ENCODE assay signal across 20 cellular contexts in genomic region chr1:224481601-224482000, GRCh38. TPM values are rescaled to one million over a fixed set of nuclear protein-coding genes. Genes with fewer than 3 reads are reported as not detected.
A peak's percentile ranks its signal among the peaks of the same experiment; 100 is the strongest.
DNase-seq lines count a peak whose midpoint lies in the region; ATAC-seq and TF ChIP-seq lines count a peak whose summit lies in the region.
"Had no signal": no experiment of that assay in that cellular context is flagged by ENCODE, and none has a peak within 500 bp of the region (broad histone marks: within the 10 kb centered on the region; RNA-seq: fewer than 3 reads in every experiment).

No MANE protein-coding gene starts in this region.

- no peaks in the 10 kb centered on the region for H3K36me3 ChIP-seq in breast epithelium
- H3K36me3 ChIP-seq in esophagus squamous epithelium = no peaks in the 10 kb centered on the region
- H3K36me3 ChIP-seq: BLaER1, HAP-1 had no signal

- H3K4me1 Mint-ChIP-seq in MCF 10A (ENCODE audit: insufficient read depth, unreplicated experiment) = peaks cover 34% of the 10 kb centered on the region
- H3K4me1 Mint-ChIP-seq in stimulated activated effector memory CD8-positive, alpha-beta T cell treated with anti-CD3 and anti-CD28 coated beads, Interleukin-12 subunit alpha, Interleukin-12 subunit beta, amount 100 ng/mL, for 72 hours = no peaks in the 10 kb centered on the region
- peaks cover 3% of the 10 kb centered on the region for H3K4me1 Mint-ChIP-seq in activated CD4-positive, alpha-beta T cell treated with anti-CD3 and anti-CD28 coated beads, Interleukin-2, amount 10 ng/mL, durations not matched to agents 24 days and 14 days
- H3K4me1 Mint-ChIP-seq: B cell; CD4-positive, CD25-positive, alpha-beta regulatory T cell had no signal

- POLR2A ChIA-PET in MCF 10A (lab: Yijun Ruan, JAX) = interaction anchor here (0.7 to 9.8 kb wide), 7 partner anchors 10 to 152 kb away, joined by 3 to 130 read pairs (median 7); no protein-coding TSS in a partner anchor

- H3K4me1 ChIP-seq in breast epithelium (no peaks in the 10 kb centered on the region), esophagus squamous epithelium (peaks cover 0 to 32% (median 12%) of the 10 kb centered on the region in 3 donors)
- H3K4me1 ChIP-seq: BLaER1, Caco-2 had no signal

- ATAC-seq in stimulated activated effector memory CD8-positive, alpha-beta T cell treated with anti-CD3 and anti-CD28 coated beads, Interleukin-12 subunit alpha, Interleukin-12 subunit beta, amount 100 ng/mL, for 72 hours = peak; percentile 28
- ATAC-seq: CD8-positive, alpha-beta T cell; GM23338 had no signal

- BruUV-seq in MCF 10A (replicated peaks; lab: Mats Ljungman, UMichigan) = no TSS peak

- peaks cover 0 to 3% of the 10 kb centered on the region in 2 donors for H3K9me3 ChIP-seq in breast epithelium
- H3K9me3 ChIP-seq in esophagus squamous epithelium = no peaks in the 10 kb centered on the region
- H3K9me3 ChIP-seq: Caco-2 had no signal

- H3K27ac Mint-ChIP-seq in MCF 10A (ENCODE audit: low read depth, unreplicated experiment) = peak overlapping the region; percentile 61
- no peak overlapping the region for H3K27ac Mint-ChIP-seq in stimulated activated effector memory CD8-positive, alpha-beta T cell treated with anti-CD3 and anti-CD28 coated beads, Interleukin-12 subunit alpha, Interleukin-12 subunit beta, amount 100 ng/mL, for 72 hours
- H3K27ac Mint-ChIP-seq in activated CD4-positive, alpha-beta T cell treated with anti-CD3 and anti-CD28 coated beads, Interleukin-2, amount 10 ng/mL, durations not matched to agents 24 days and 14 days = no peak overlapping the region
- H3K27ac Mint-ChIP-seq: B cell; CD4-positive, CD25-positive, alpha-beta regulatory T cell; CD8-positive, alpha-beta T cell; GM23338; HFFc6 had no signal

- CTCF ChIA-PET in MCF 10A (lab: Yijun Ruan, JAX) = interaction anchor here (0.7 to 3.7 kb wide), 6 partner anchors 15 to 171 kb away, joined by 3 to 30 read pairs (median 8); no protein-coding TSS in a partner anchor

- H3K36me3 Mint-ChIP-seq in MCF 10A (ENCODE audit: insufficient read depth, unreplicated experiment) = peaks cover 5% of the 10 kb centered on the region
- no peaks in the 10 kb centered on the region for H3K36me3 Mint-ChIP-seq in stimulated activated effector memory CD8-positive, alpha-beta T cell treated with anti-CD3 and anti-CD28 coated beads, Interleukin-12 subunit alpha, Interleukin-12 subunit beta, amount 100 ng/mL, for 72 hours
- peaks cover 1% of the 10 kb centered on the region for H3K36me3 Mint-ChIP-seq in activated CD4-positive, alpha-beta T cell treated with anti-CD3 and anti-CD28 coated beads, Interleukin-2, amount 10 ng/mL, durations not matched to agents 24 days and 14 days (ENCODE audit: low read depth)

- WGBS in esophagus squamous epithelium, 2 donors = 7 to 36% methylated on average over 2 of the region's 2 CpGs

- H3K27ac ChIP-seq in breast epithelium = no peak overlapping the region
- peak overlapping the region in 3 of 4 donors; percentile 8 to 53 (median 21) for H3K27ac ChIP-seq in esophagus squamous epithelium
- H3K27ac ChIP-seq in substantia nigra (ENCODE audit: low read depth, low read length, poor library complexity, severe bottlenecking) = no peak overlapping the region
- H3K27ac ChIP-seq: 22Rv1, BLaER1, C4-2B had no signal

- no peak overlapping the region for H3K4me3 Mint-ChIP-seq in MCF 10A (ENCODE audit: unreplicated experiment)
- no peak overlapping the region for H3K4me3 Mint-ChIP-seq in stimulated activated effector memory CD8-positive, alpha-beta T cell treated with anti-CD3 and anti-CD28 coated beads, Interleukin-12 subunit alpha, Interleukin-12 subunit beta, amount 100 ng/mL, for 72 hours
- no peak overlapping the region for H3K4me3 Mint-ChIP-seq in activated CD4-positive, alpha-beta T cell treated with anti-CD3 and anti-CD28 coated beads, Interleukin-2, amount 10 ng/mL, durations not matched to agents 24 days and 14 days
- H3K4me3 Mint-ChIP-seq: B cell; CD4-positive, CD25-positive, alpha-beta regulatory T cell; CD8-positive, alpha-beta T cell; GM23338; HFFc6 had no signal

- no peaks in the 10 kb centered on the region for H3K27me3 ChIP-seq in breast epithelium
- no peaks in the 10 kb centered on the region for H3K27me3 ChIP-seq in esophagus squamous epithelium
- H3K27me3 ChIP-seq: BLaER1 had no signal

- no peaks in the 10 kb centered on the region for H3K27me3 Mint-ChIP-seq in MCF 10A (ENCODE audit: insufficient read depth, unreplicated experiment)
- H3K27me3 Mint-ChIP-seq in activated CD4-positive, alpha-beta T cell treated with anti-CD3 and anti-CD28 coated beads, Interleukin-2, amount 10 ng/mL, durations not matched to agents 24 days and 14 days = peaks cover 4% of the 10 kb centered on the region
- H3K27me3 Mint-ChIP-seq: B cell; CD4-positive, CD25-positive, alpha-beta regulatory T cell had no signal

- peaks cover 27% of the 10 kb centered on the region for H3K9me3 Mint-ChIP-seq in MCF 10A (ENCODE audit: unreplicated experiment)
- H3K9me3 Mint-ChIP-seq in stimulated activated effector memory CD8-positive, alpha-beta T cell treated with anti-CD3 and anti-CD28 coated beads, Interleukin-12 subunit alpha, Interleukin-12 subunit beta, amount 100 ng/mL, for 72 hours = no peaks in the 10 kb centered on the region
- no peaks in the 10 kb centered on the region for H3K9me3 Mint-ChIP-seq in activated CD4-positive, alpha-beta T cell treated with anti-CD3 and anti-CD28 coated beads, Interleukin-2, amount 10 ng/mL, durations not matched to agents 24 days and 14 days
- H3K9me3 Mint-ChIP-seq: HFFc6 had no signal

- H3K4me3 ChIP-seq in breast epithelium = no peak overlapping the region
- no peak overlapping the region for H3K4me3 ChIP-seq in epithelial cell of esophagus (ENCODE audit: low read length)
- H3K4me3 ChIP-seq in esophagus squamous epithelium = no peak overlapping the region
- H3K4me3 ChIP-seq: BLaER1, GM23338, HAP-1 had no signal

- TF ChIP-seq POLR2A in breast epithelium (IDR thresholded peaks at IDR 0.05) = no peak
- no peak for TF ChIP-seq POLR2A in esophagus squamous epithelium (IDR thresholded peaks at IDR 0.05)

- DNase-seq in MCF 10A (ENCODE audit: unreplicated experiment) (no peak), breast epithelium (ENCODE audit: low spot score in 2 of 2) (no peak), epithelial cell of esophagus (ENCODE audit: low read depth) (peak; percentile 51), esophagus squamous epithelium (lab: John Stamatoyannopoulos, UW) (no peak), substantia nigra (lab: John Stamatoyannopoulos, UW) (no peak), medulla oblongata (ENCODE audit: extremely low spot score) (no peak)
- no peak for DNase-seq in stimulated activated effector memory CD8-positive, alpha-beta T cell treated with anti-CD3 and anti-CD28 coated beads, Interleukin-12 subunit alpha, Interleukin-12 subunit beta, amount 100 ng/mL, for 72 hours (ENCODE audit: low spot score in 2 of 2)
- no peak for DNase-seq in activated CD4-positive, alpha-beta T cell treated with anti-CD3 and anti-CD28 coated beads, Interleukin-2, amount 10 ng/mL, durations not matched to agents 24 days and 14 days
- DNase-seq: Caco-2; CD4-positive, CD25-positive, alpha-beta regulatory T cell; CD8-positive, alpha-beta T cell; DMS153; DND-41; HFFc6 had no signal

- TF ChIP-seq CTCF in MCF 10A (IDR thresholded peaks at IDR 0.05; ENCODE audit: unreplicated experiment) (no peak), breast epithelium (IDR thresholded peaks at IDR 0.05) (no peak), epithelial cell of esophagus (IDR thresholded peaks at IDR 0.05; ENCODE audit: insufficient read depth, low read depth, low read length, missing control alignments) (no peak), esophagus squamous epithelium (IDR thresholded peaks at IDR 0.05) (no peak)

- intact Hi-C loops in MCF 10A (cut with micrococcal nuclease) = no loop called here
- intact Hi-C loops in breast epithelium (cut with DNase I; ENCODE audit: low total_unique reads) = no loop called here
- intact Hi-C loops in esophagus squamous epithelium (cut with DNase I) = no loop called here
- intact Hi-C loops in activated CD4-positive, alpha-beta T cell treated with anti-CD3 and anti-CD28 coated beads, Interleukin-2, amount 10 ng/mL, durations not matched to agents 24 days and 14 days (cut with micrococcal nuclease) = no loop called here

RNA-seq across cellular contexts. Expression of gene WDR26, which starts 47.0 kb away (rescaled TPM):
- total RNA-seq in MCF 10A (2022) (149 and 156 TPM in 2 replicates), breast epithelium (100 to 1,000 TPM in 2 of 3 donors, 10 to 100 TPM in 1; 88.5 to 108 (median 108) TPM), esophagus squamous epithelium (100 to 1,000 TPM in 1 of 4 donors, 10 to 100 TPM in 3; 38.3 to 111 (median 61.9) TPM)
- 81.0 and 90.9 TPM in 2 replicates for total RNA-seq in activated CD4-positive, alpha-beta T cell treated with anti-CD3 and anti-CD28 coated beads, Interleukin-2, amount 10 ng/mL, durations not matched to agents 24 days and 14 days

Comparison
In these comparisons a context has a peak if more than half of its experiments do, and no peak if none do; other contexts are left out.
1. H3K27ac ChIP-seq: peak in esophagus squamous epithelium (3 of 4); none in breast epithelium (0 of 2) and substantia nigra (single experiment).